ENCODE assay signal across 22 cellular contexts in genomic region chr2:139165041-139165440, GRCh38.
DNase-seq lines count a peak whose midpoint lies in the region; ATAC-seq, FAIRE-seq and TF ChIP-seq lines count a peak whose summit lies in the region.
"Had no signal": no experiment of that assay in that cellular context is flagged by ENCODE, and none has a peak within 500 bp of the region (broad histone marks: within the 10 kb centered on the region; RNA-seq: fewer than 3 reads in every experiment).

No MANE protein-coding gene starts in this region.

- 78% methylated on average over 2 of the region's 2 CpGs for WGBS in SK-N-SH (ENCODE audit: low lambda C conversion rate)

- no peak for TF ChIP-seq EP300 in SK-N-SH (IDR thresholded peaks at IDR 0.05; ENCODE audit: borderline replicate concordance in 1 of 2, low read depth in 1 of 2, low read length in 1 of 2)

- H3K4me3 ChIP-seq in SK-N-SH (ENCODE audit: low read depth in 2 of 2, low read length in 1 of 2), result no peak overlapping the region
- no peak overlapping the region for H3K4me3 ChIP-seq in bronchial epithelial cell (ENCODE audit: low read depth, low read length)
- H3K4me3 ChIP-seq: A549; BLaER1 treated with 17β-estradiol and CSF1 and Interleukin-3, amounts not matched to agents 10 nM and 100 nM had no signal

- no peak for TF ChIP-seq CTCF in SK-N-SH (IDR thresholded peaks at IDR 0.05)
- no peak for TF ChIP-seq CTCF in bronchial epithelial cell (IDR thresholded peaks at IDR 0.05; ENCODE audit: insufficient read depth, low read length, severe bottlenecking)

- no peaks in the 10 kb centered on the region for H3K27me3 ChIP-seq in SK-N-SH (ENCODE audit: insufficient read depth)
- no peaks in the 10 kb centered on the region for H3K27me3 ChIP-seq in bronchial epithelial cell (ENCODE audit: control insufficient read depth, insufficient read depth, low read length)
- H3K27me3 ChIP-seq: BLaER1 treated with 17β-estradiol and CSF1 and Interleukin-3, amounts not matched to agents 10 nM and 100 nM had no signal

- POLR2A ChIA-PET in SK-N-SH (lab: Yijun Ruan, JAX), result no interaction called here

- TF ChIP-seq RAD21 in SK-N-SH (IDR thresholded peaks at IDR 0.05; ENCODE audit: low read length), result no peak

- no peak overlapping the region for H3K9ac ChIP-seq in SK-N-SH
- H3K9ac ChIP-seq: BLaER1 treated with 17β-estradiol and CSF1 and Interleukin-3, amounts not matched to agents 10 nM and 100 nM had no signal

- H3K79me2 ChIP-seq in SK-N-SH (ENCODE audit: insufficient read depth), result no peaks in the 10 kb centered on the region

- H3K4me1 ChIP-seq in SK-N-SH (ENCODE audit: control insufficient read depth in 1 of 2, insufficient read depth in 2 of 2, low read depth in 1 of 2, low read length in 1 of 2), result no peaks in the 10 kb centered on the region; a peak in 2 of 4 replicates
- H3K4me1 ChIP-seq: A549, Caco-2 had no signal

- no peak overlapping the region for H2AFZ ChIP-seq in SK-N-SH (ENCODE audit: low read depth)

- no peak overlapping the region; a peak in 1 of 4 replicates for H3K27ac ChIP-seq in SK-N-SH (ENCODE audit: low read depth in 2 of 2, low read length in 1 of 2)
- H3K27ac ChIP-seq: 22Rv1; A549; BLaER1 treated with 17β-estradiol and CSF1 and Interleukin-3, amounts not matched to agents 10 nM and 100 nM; C4-2B had no signal

- H3K9me2 ChIP-seq in SK-N-SH, result no peaks in the 10 kb centered on the region

- no peaks in the 10 kb centered on the region for H4K20me1 ChIP-seq in SK-N-SH (ENCODE audit: insufficient read depth)
- H4K20me1 ChIP-seq: BLaER1 treated with 17β-estradiol and CSF1 and Interleukin-3, amounts not matched to agents 10 nM and 100 nM had no signal

- no peaks in the 10 kb centered on the region for H3K9me3 ChIP-seq in SK-N-SH
- H3K9me3 ChIP-seq: A549; BLaER1 treated with 17β-estradiol and CSF1 and Interleukin-3, amounts not matched to agents 10 nM and 100 nM; Caco-2 had no signal

- CTCF ChIA-PET in SK-N-SH (lab: Yijun Ruan, JAX), result no interaction called here

- no peak overlapping the region for H3K4me2 ChIP-seq in SK-N-SH
- H3K4me2 ChIP-seq: A549; BLaER1 treated with 17β-estradiol and CSF1 and Interleukin-3, amounts not matched to agents 10 nM and 100 nM had no signal

- ATAC-seq in SK-N-SH treated with all-trans-retinoic acid at 6 μM for 48 hours, result no peak
- ATAC-seq: A549; CD8-positive, alpha-beta T cell had no signal

- no peaks in the 10 kb centered on the region for H3K36me3 ChIP-seq in SK-N-SH (replicated peaks in 1 of 2; ENCODE audit: control insufficient read depth in 1 of 2, insufficient read depth in 2 of 2, low read length in 1 of 2)
- no peaks in the 10 kb centered on the region for H3K36me3 ChIP-seq in bronchial epithelial cell (ENCODE audit: control insufficient read depth, insufficient read depth, low read length)
- H3K36me3 ChIP-seq: BLaER1 treated with 17β-estradiol and CSF1 and Interleukin-3, amounts not matched to agents 10 nM and 100 nM had no signal

- peak; percentile 1 for DNase-seq in NCI-H1105 treated with DMSO at 0.1 percent for 48 hours (lab: John Stamatoyannopoulos, UW)
- DNase-seq in NCI-H1105 (lab: John Stamatoyannopoulos, UW), result no peak
- DNase-seq in SK-N-SH, result no peak
- peak; percentile 59 for DNase-seq in bronchial epithelial cell (ENCODE audit: low read depth)
- peak; percentile 3 for DNase-seq in kidney tubule cell (ENCODE audit: low spot score)
- DNase-seq in activated CD4-positive, alpha-beta T cell treated with anti-CD3 and anti-CD28 coated beads, Interleukin-2, amount 50 U/mL, for 1 hour, result no peak
- DNase-seq: AML-193; Caco-2; Calu3; CD4-positive, alpha-beta T cell; CD8-positive, alpha-beta T cell; DMS79 treated with DMSO at 0.1 percent for 48 hours; GF-D8 had no signal

- no peak for FAIRE-seq in bronchial epithelial cell (lab: Jason Lieb, UNC)
- FAIRE-seq: A549, D721Med, G401.6, GM12891, GM19239 had no signal

- no peaks in the 10 kb centered on the region for H3F3A ChIP-seq in SK-N-SH (replicated peaks; ENCODE audit: insufficient read depth)

TF ChIP-seq in SK-N-SH treated with all-trans-retinoic acid at 6 μM for 48 hours, 23 proteins besides CTCF, POLR2A, EP300 and RAD21:
- TF ChIP-seq CREB5 (CRISPR knock-in tag; IDR thresholded peaks at IDR 0.05; ENCODE audit: low read depth) (0 out of 2 replicates have a peak, but pooled peaks have one; percentile 31), ZC3H10 (CRISPR knock-in tag; IDR thresholded peaks at IDR 0.05) (no peak), SNAI2 (CRISPR knock-in tag; IDR thresholded peaks at IDR 0.05) (no peak), ISL1 (CRISPR knock-in tag; IDR thresholded peaks at IDR 0.05) (peak; percentile 63), ZFP3 (CRISPR knock-in tag; IDR thresholded peaks at IDR 0.05) (0 out of 2 replicates have a peak, but pooled peaks have one; percentile 18)

TF ChIP-seq in SK-N-SH, 30 proteins besides CTCF, POLR2A, EP300 and RAD21:
- TF ChIP-seq, protein P1, sequence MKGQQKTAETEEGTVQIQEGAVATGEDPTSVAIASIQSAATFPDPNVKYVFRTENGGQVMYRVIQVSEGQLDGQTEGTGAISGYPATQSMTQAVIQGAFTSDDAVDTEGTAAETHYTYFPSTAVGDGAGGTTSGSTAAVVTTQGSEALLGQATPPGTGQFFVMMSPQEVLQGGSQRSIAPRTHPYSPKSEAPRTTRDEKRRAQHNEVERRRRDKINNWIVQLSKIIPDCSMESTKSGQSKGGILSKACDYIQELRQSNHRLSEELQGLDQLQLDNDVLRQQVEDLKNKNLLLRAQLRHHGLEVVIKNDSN (IDR thresholded peaks at IDR 0.05; ENCODE audit: borderline replicate concordance, low read depth), result no peak
- TF ChIP-seq MXI1 (IDR thresholded peaks at IDR 0.05; ENCODE audit: low read depth, low read length) (no peak), SMC3 (IDR thresholded peaks at IDR 0.05; ENCODE audit: low read depth, low read length) (no peak), CHD2 (IDR thresholded peaks at IDR 0.05; ENCODE audit: low read length, partially characterized antibody) (no peak), FOXM1 (IDR thresholded peaks at IDR 0.05; ENCODE audit: low read depth) (no peak), FOSL2 (IDR thresholded peaks at IDR 0.05; ENCODE audit: borderline replicate concordance, low read depth) (no peak), IRF3 (IDR thresholded peaks at IDR 0.05; ENCODE audit: low read depth, low read length) (no peak), YY1 (IDR thresholded peaks at IDR 0.05; ENCODE audit: low read depth) (no peak), RFX5 (IDR thresholded peaks at IDR 0.05; ENCODE audit: low read length) (no peak), RXRA (IDR thresholded peaks at IDR 0.05; ENCODE audit: borderline replicate concordance, low read depth) (no peak)
TF ChIP-seq in SK-N-SH: peak in this region for 0.

Comparison
In these comparisons a context has a peak if more than half of its experiments do, and no peak if none do; other contexts are left out.
1. DNase-seq: peak in NCI-H1105 treated with DMSO at 0.1 percent for 48 hours (single experiment), bronchial epithelial cell (single experiment) and kidney tubule cell (single experiment); none in NCI-H1105 (single experiment), SK-N-SH (single experiment) and activated CD4-positive, alpha-beta T cell treated with anti-CD3 and anti-CD28 coated beads, Interleukin-2, amount 50 U/mL, for 1 hour (single experiment).